In the genomic region with DNA sequence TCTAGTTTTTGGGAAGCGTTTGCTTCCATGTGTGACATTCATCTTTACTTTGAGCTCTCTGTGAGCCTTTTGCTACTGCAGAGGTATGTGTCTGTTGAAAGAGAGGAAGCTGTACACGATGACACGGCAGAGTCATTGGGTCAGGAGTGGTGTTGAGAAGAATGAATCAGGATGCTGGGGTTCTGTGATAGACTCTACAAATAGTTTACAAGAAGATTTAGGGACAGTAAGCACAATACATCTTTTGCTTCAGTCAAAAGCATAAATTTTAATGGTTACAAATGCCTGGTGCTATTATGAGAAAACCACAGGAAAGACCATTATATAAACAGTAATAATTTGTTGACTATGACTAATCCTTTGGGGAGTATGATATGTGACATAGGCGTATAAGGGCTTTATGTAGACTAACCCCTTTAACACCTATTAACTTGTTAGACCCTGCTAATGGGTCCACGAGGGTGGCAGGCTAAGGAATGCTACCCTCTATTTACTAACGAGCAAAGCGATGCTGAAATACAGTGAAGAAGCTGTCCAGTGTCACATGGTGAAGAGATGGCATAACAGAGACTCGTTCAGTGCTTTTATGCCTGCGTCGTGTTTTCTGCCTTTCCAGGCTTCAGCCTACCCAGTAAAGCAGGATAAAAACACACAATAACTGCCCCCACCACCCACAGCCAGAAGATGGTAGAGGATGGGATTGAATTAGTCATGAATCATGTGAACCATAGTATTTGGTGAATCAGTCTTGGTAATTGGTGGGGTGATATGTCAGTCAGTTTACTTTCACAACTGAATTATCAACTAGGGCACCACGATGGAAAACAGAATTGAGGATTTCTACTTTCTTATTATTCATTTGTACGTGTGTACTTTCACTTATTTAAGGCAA, we compare ENCODE assay signal across 10 cellular contexts.
DNase-seq lines count a peak whose midpoint lies in the region; ATAC-seq and TF ChIP-seq lines count a peak whose summit lies in the region.
"Had no signal": no experiment of that assay in that cellular context is flagged by ENCODE, and none has a peak within 500 bp of the region (broad histone marks: within the 10 kb centered on the region; RNA-seq: fewer than 3 reads in every experiment).

No MANE protein-coding gene starts in this region.

- no peak overlapping the region for H3K14ac ChIP-seq in neuronal stem cell (ENCODE audit: low read length)

- ATAC-seq in activated T-helper 17 cell treated with anti-CD3 and anti-CD28 coated beads, Interleukin-2, amount 50 U/mL, for 72 hours (replicated peaks), result peak; percentile 88
- ATAC-seq in HG02938 (IDR thresholded peaks at IDR 0.05; ENCODE audit: unreplicated experiment), result no peak

- no peak overlapping the region for H3K4ac ChIP-seq in neuronal stem cell (ENCODE audit: low read length)

- H3K4me2 ChIP-seq in neuronal stem cell (ENCODE audit: insufficient read depth, low read length, poor library complexity, severe bottlenecking), result no peak overlapping the region

- no peaks in the 10 kb centered on the region for H3K9me3 ChIP-seq in neuronal stem cell (replicated peaks in 1 of 2; ENCODE audit: control insufficient read depth in 2 of 2, insufficient read depth in 1 of 2, low read depth in 1 of 2, low read length in 2 of 2)

- H2AK5ac ChIP-seq in neuronal stem cell (ENCODE audit: low read depth, low read length), result no peak overlapping the region

- H3K4me1 Mint-ChIP-seq in activated T-helper 17 cell treated with anti-CD3 and anti-CD28 coated beads, Interleukin-2, amount 50 U/mL, for 72 hours, result peaks cover 18% of the 10 kb centered on the region

- CTCF ChIA-PET in GM10248 (lab: Yijun Ruan, JAX), result interaction anchor here (1.3 kb wide), 1 partner anchor 23 kb away, joined by 3 read pairs; no protein-coding TSS in a partner anchor

- peaks cover 12% of the 10 kb centered on the region for H3K36me3 Mint-ChIP-seq in activated T-helper 17 cell treated with anti-CD3 and anti-CD28 coated beads, Interleukin-2, amount 50 U/mL, for 72 hours (ENCODE audit: low read depth)

- H2BK5ac ChIP-seq in neuronal stem cell (ENCODE audit: low read length), result no peak overlapping the region

- H3K9me3 Mint-ChIP-seq in activated T-helper 17 cell treated with anti-CD3 and anti-CD28 coated beads, Interleukin-2, amount 50 U/mL, for 72 hours, result no peaks in the 10 kb centered on the region
- H3K9me3 Mint-ChIP-seq: activated T-helper 1 cell treated with anti-CD3 and anti-CD28 coated beads, Interleukin-12 subunit alpha, Interleukin-12 subunit beta, Interleukin-2, Interleukin-4 antibody, amounts not matched to agents 30 ng/mL and 10 ng/mL and 1 ng/mL, durations not matched to agents 14 hours and 24 hours and 36 hours had no signal

- H3K9ac ChIP-seq in neuronal stem cell (ENCODE audit: low read depth, low read length, poor library complexity), result no peak overlapping the region

- TF ChIP-seq CTCF in GM10248 (IDR thresholded peaks at IDR 0.05; ENCODE audit: control extremely low read depth, extremely low read depth, low read depth, missing control alignments), result no peak

- peak; percentile 22 for DNase-seq in activated CD4-positive, alpha-beta T cell treated with anti-CD3 and anti-CD28 coated beads for 48 hours
- DNase-seq in activated CD4-positive, alpha-beta T cell treated with anti-CD3 and anti-CD28 coated beads, Interleukin-2, amount 50 U/mL, for 48 hours, result no peak
- peak; percentile 95 for DNase-seq in iris pigment epithelial cell (ENCODE audit: low read depth)
- peak; percentile 73 for DNase-seq in superior temporal gyrus (ENCODE audit: extremely low spot score)
- DNase-seq in neuronal stem cell (ENCODE audit: low spot score), result no peak
- no peak for DNase-seq in GM10248 (ENCODE audit: extremely low spot score)
- DNase-seq: NK-92 treated with Interleukin-12 subunit alpha and Interleukin-12 subunit beta, amount 100 ng/mL, for 24 hours had no signal

- no peak overlapping the region for H3K27ac ChIP-seq in neuronal stem cell (replicated peaks; ENCODE audit: low read length)

- H3K27me3 ChIP-seq in neuronal stem cell (ENCODE audit: control insufficient read depth in 3 of 3, insufficient read depth in 3 of 3, low read depth in 1 of 3, low read length in 3 of 3), result no peaks in the 10 kb centered on the region

- H2AFZ ChIP-seq in neuronal stem cell (ENCODE audit: low read length), result no peak overlapping the region

- no peaks in the 10 kb centered on the region for H3K27me3 Mint-ChIP-seq in activated T-helper 17 cell treated with anti-CD3 and anti-CD28 coated beads, Interleukin-2, amount 50 U/mL, for 72 hours

- POLR2A ChIA-PET in GM10248 (lab: Yijun Ruan, JAX), result no interaction called here

- peaks cover 0 to 8% of the 10 kb centered on the region in 2 donors for H3K36me3 ChIP-seq in neuronal stem cell (replicated peaks in 1 of 2; ENCODE audit: control insufficient read depth in 2 of 2, insufficient read depth in 2 of 2, low read length in 2 of 2)

- no peak overlapping the region for H3K23ac ChIP-seq in neuronal stem cell (ENCODE audit: low read depth, low read length, poor library complexity)

- peak overlapping the region; percentile 25 for H3K27ac Mint-ChIP-seq in activated T-helper 17 cell treated with anti-CD3 and anti-CD28 coated beads, Interleukin-2, amount 50 U/mL, for 72 hours
- H3K27ac Mint-ChIP-seq: activated T-helper 1 cell treated with anti-CD3 and anti-CD28 coated beads, Interleukin-12 subunit alpha, Interleukin-12 subunit beta, Interleukin-2, Interleukin-4 antibody, amounts not matched to agents 30 ng/mL and 10 ng/mL and 1 ng/mL, durations not matched to agents 14 hours and 24 hours and 36 hours had no signal

- no peak overlapping the region for H3K4me3 ChIP-seq in neuronal stem cell (ENCODE audit: low read length in 2 of 2)

- no peak overlapping the region for H3K18ac ChIP-seq in neuronal stem cell (ENCODE audit: low read length)

- H4K91ac ChIP-seq in neuronal stem cell (ENCODE audit: low read depth, low read length, poor library complexity), result no peak overlapping the region

- no peak overlapping the region for H4K8ac ChIP-seq in neuronal stem cell (ENCODE audit: low read depth, low read length)

- no peak overlapping the region for H2BK120ac ChIP-seq in neuronal stem cell (ENCODE audit: low read depth, low read length)

- H3K4me3 Mint-ChIP-seq in activated T-helper 17 cell treated with anti-CD3 and anti-CD28 coated beads, Interleukin-2, amount 50 U/mL, for 72 hours, result peak overlapping the region; percentile 22
- H3K4me3 Mint-ChIP-seq: activated T-helper 1 cell treated with anti-CD3 and anti-CD28 coated beads, Interleukin-12 subunit alpha, Interleukin-12 subunit beta, Interleukin-2, Interleukin-4 antibody, amounts not matched to agents 30 ng/mL and 10 ng/mL and 1 ng/mL, durations not matched to agents 14 hours and 24 hours and 36 hours had no signal

- H3K4me1 ChIP-seq in neuronal stem cell (ENCODE audit: control insufficient read depth in 2 of 2, insufficient read depth in 1 of 2, low read depth in 1 of 2, low read length in 2 of 2), result peaks cover 21 to 35% of the 10 kb centered on the region in 2 donors

- no CpG with 5 or more reads among the region's 12 CpGs for WGBS in neuronal stem cell (ENCODE audit: extremely low coverage in 2 of 2, insufficient read length in 2 of 2, insufficient replicate concordance in 1 of 2), 2 donors

- H3K79me1 ChIP-seq in neuronal stem cell (ENCODE audit: low read depth, low read length), result no peaks in the 10 kb centered on the region

- H2BK15ac ChIP-seq in neuronal stem cell (ENCODE audit: low read length), result no peak overlapping the region

- no peak overlapping the region for H2BK12ac ChIP-seq in neuronal stem cell (ENCODE audit: low read length)

Comparison
In these comparisons a context has a peak if more than half of its experiments do, and no peak if none do; other contexts are left out.
1. DNase-seq: peak in activated CD4-positive, alpha-beta T cell treated with anti-CD3 and anti-CD28 coated beads for 48 hours (single experiment), iris pigment epithelial cell (single experiment) and superior temporal gyrus (single experiment); none in activated CD4-positive, alpha-beta T cell treated with anti-CD3 and anti-CD28 coated beads, Interleukin-2, amount 50 U/mL, for 48 hours (0 of 2), neuronal stem cell (single experiment) and GM10248 (single experiment).